ENCODE assay signal across 8 cellular contexts in the genomic region with DNA sequence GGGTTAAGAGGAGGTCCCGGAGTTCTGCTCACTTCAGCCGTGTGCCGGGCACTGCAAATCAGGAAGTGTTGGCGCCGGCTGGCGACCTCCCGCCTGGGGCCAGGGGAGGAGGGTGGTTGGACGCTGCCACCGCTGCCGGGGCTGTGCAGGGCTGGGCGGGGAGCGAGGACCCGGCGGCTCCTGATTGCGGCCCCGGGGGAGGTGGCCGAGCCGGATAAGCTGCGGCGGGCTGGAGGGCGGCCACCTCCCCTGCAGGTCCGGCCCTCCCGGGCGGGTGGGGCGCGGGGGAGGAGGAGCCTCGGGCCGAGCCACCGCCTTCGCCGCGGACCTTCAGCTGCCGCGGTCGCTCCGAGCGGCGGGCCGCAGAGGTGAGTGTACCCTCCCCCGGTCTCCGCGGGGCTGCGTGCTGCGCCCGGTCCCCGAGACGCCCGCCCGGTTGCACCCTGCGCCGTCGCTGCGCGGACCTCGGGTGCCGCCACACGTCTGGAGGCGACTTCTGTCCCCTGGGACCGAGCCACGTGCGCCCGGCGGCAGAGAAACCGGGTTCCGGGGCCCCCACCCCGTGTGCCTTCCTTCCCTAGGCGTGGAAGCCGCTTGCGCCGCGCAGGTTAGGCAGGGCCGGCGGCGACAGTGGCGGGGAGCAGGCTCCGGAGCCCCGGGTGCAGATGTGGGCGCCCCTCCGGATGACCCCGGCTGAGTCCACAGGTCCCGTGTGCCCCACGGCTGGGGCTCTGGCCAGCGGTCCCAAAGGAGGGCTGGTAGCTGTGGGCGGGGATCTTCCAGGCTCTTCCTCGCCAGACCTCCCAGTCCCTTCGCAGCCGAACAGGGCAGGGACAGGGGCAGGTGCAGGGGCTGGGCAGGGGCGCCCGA. TPM values are rescaled to one million over a fixed set of nuclear protein-coding genes. Genes with fewer than 3 reads are reported as not detected.
DNase-seq lines count a peak whose midpoint lies in the region; ATAC-seq and TF ChIP-seq lines count a peak whose summit lies in the region.

A gene with protein sequence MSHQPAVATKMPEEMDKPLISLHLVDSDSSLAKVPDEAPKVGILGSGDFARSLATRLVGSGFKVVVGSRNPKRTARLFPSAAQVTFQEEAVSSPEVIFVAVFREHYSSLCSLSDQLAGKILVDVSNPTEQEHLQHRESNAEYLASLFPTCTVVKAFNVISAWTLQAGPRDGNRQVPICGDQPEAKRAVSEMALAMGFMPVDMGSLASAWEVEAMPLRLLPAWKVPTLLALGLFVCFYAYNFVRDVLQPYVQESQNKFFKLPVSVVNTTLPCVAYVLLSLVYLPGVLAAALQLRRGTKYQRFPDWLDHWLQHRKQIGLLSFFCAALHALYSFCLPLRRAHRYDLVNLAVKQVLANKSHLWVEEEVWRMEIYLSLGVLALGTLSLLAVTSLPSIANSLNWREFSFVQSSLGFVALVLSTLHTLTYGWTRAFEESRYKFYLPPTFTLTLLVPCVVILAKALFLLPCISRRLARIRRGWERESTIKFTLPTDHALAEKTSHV (plus strand): TSS at position 314 of the 870 bp plus-strand sequence. CDS start 7,179 bp downstream, outside the sequence.

- H2AFZ ChIP-seq in GM23338 (peak within 1 kb of the TSS; percentile 94), IMR-90 (replicated peaks; ENCODE audit: low read length, poor library complexity) (peak within 1 kb of the TSS; percentile 93)

- H4K5ac ChIP-seq in IMR-90 (ENCODE audit: low read depth, low read length) = 0 out of 2 replicates have a peak within 1 kb of the TSS, but pooled peaks have one; percentile 12

- peak within 1 kb of the TSS; percentile 31; the same call in 1 of the 2 replicates for H3K18ac ChIP-seq in IMR-90 (ENCODE audit: low read depth, low read length)

- 0 out of 2 replicates have a peak within 1 kb of the TSS, but pooled peaks have one; percentile 41 for H3K56ac ChIP-seq in IMR-90 (ENCODE audit: extremely low read depth, insufficient read depth, low read length)

- DNase-seq in activated T-cell treated with anti-CD3 and anti-CD28 coated beads, Interleukin-2, amount 50 U/mL, for 4 hours = no peak
- DNase-seq in activated T-cell treated with anti-CD3 and anti-CD28 coated beads for 4 hours (no peak), GM23338 (ENCODE audit: low spot score) (peak; percentile 86), IMR-90 (peak; percentile 35), SKM-1 (lab: John Stamatoyannopoulos, UW; ENCODE audit: unreplicated experiment) (peak; percentile 75), mucosa of descending colon (peak; percentile 79 to 89 (median 86))

- H3K27ac ChIP-seq in GM23338 (ENCODE audit: low read depth) (no peak within 1 kb of the TSS), IMR-90 (ENCODE audit: insufficient read depth, low read length) (peak within 1 kb of the TSS; percentile 29; the same call in 1 of the 2 replicates), esophagus (ENCODE audit: low read depth in 2 of 2, low read length in 1 of 2) (no peak within 1 kb of the TSS), urinary bladder (ENCODE audit: low read depth) (no peak within 1 kb of the TSS)

- H4K20me1 ChIP-seq in GM23338 (replicated peaks; ENCODE audit: insufficient read depth) (peaks cover 3% of the 10 kb centered on the region; the same call in 1 of the 2 replicates), IMR-90 (ENCODE audit: insufficient read depth, low read length) (no peaks in the 10 kb centered on the region)

- peak within 1 kb of the TSS; percentile 13 for H3K4me3 Mint-ChIP-seq in activated T-cell treated with anti-CD3 and anti-CD28 coated beads, Interleukin-2, amount 50 U/mL, for 4 hours
- peak within 1 kb of the TSS; percentile 66 for H3K4me3 Mint-ChIP-seq in GM23338

- H3K23ac ChIP-seq in IMR-90 (ENCODE audit: low read depth, low read length) = no peak within 1 kb of the TSS

- H3K4me3 ChIP-seq in GM23338 (peak within 1 kb of the TSS; percentile 75), IMR-90 (ENCODE audit: insufficient read depth, low read depth, low read length) (peak within 1 kb of the TSS; percentile 91), esophagus (ENCODE audit: low read depth in 1 of 2, low read length in 2 of 2) (peak within 1 kb of the TSS; percentile 58 to 60), mucosa of descending colon (peak within 1 kb of the TSS; percentile 40), urinary bladder (ENCODE audit: low read depth, low read length) (peak within 1 kb of the TSS; percentile 57)

- no peak for TF ChIP-seq POLR2A in IMR-90 (IDR thresholded peaks at IDR 0.05; ENCODE audit: low read depth, low read length)

- H2AK5ac ChIP-seq in IMR-90 (ENCODE audit: low read depth, low read length) = peak within 1 kb of the TSS; percentile 58

- no peak within 1 kb of the TSS for H3K27ac Mint-ChIP-seq in GM23338

- H3K9me1 ChIP-seq in IMR-90 (ENCODE audit: insufficient read depth, low read length) = no peaks in the 10 kb centered on the region; the same call in 1 of the 2 replicates

- H3K79me2 ChIP-seq in GM23338 (replicated peaks; ENCODE audit: insufficient read depth) = 0 out of 2 replicates have a peak, but pooled peaks cover 5% of the 10 kb centered on the region

- H3K36me3 ChIP-seq in GM23338 (ENCODE audit: insufficient read depth) = no peaks in the 10 kb centered on the region
- no peaks in the 10 kb centered on the region for H3K36me3 ChIP-seq in IMR-90 (ENCODE audit: control insufficient read depth, insufficient read depth, low read length)
- H3K36me3 ChIP-seq in esophagus (ENCODE audit: control insufficient read depth in 2 of 2, insufficient read depth in 2 of 2, low read length in 1 of 2) = no peaks in the 10 kb centered on the region
- H3K36me3 ChIP-seq in mucosa of descending colon (ENCODE audit: low read depth) = no peaks in the 10 kb centered on the region
- H3K36me3 ChIP-seq in urinary bladder (ENCODE audit: insufficient read depth) = no peaks in the 10 kb centered on the region

- dilution Hi-C loops in IMR-90 (cut with HindIII; ENCODE audit: low sequenced_read_pairs, unreplicated experiment) = no loop called here

- TF ChIP-seq CTCF in GM23338 (conservative IDR thresholded peaks at IDR 0.05; ENCODE audit: low read depth in 2 of 2) = no peak
- TF ChIP-seq CTCF in IMR-90 (conservative IDR thresholded peaks at IDR 0.05; ENCODE audit: low read depth, low read length) = no peak
- TF ChIP-seq CTCF in mucosa of descending colon (IDR thresholded peaks at IDR 0.05) = no peak

- H3K9ac ChIP-seq in IMR-90 (ENCODE audit: low read depth, low read length) = peak within 1 kb of the TSS; percentile 85

- peak within 1 kb of the TSS; percentile 92 for H2AK9ac ChIP-seq in IMR-90 (replicated peaks; ENCODE audit: low read depth, low read length, poor library complexity)

- H3K9me3 ChIP-seq in IMR-90 (ENCODE audit: control insufficient read depth, insufficient read depth, low read length) = no peaks in the 10 kb centered on the region
- H3K9me3 ChIP-seq in esophagus (ENCODE audit: control insufficient read depth in 2 of 2, insufficient read depth in 1 of 2, low read depth in 1 of 2, low read length in 1 of 2) = peaks cover 0 to 2% of the 10 kb centered on the region in 2 donors
- H3K9me3 ChIP-seq in mucosa of descending colon = no peaks in the 10 kb centered on the region

- POLR2A ChIA-PET in IMR-90 (lab: Charles Lee; ENCODE audit: unreplicated experiment) = interaction anchor here (0.5 kb wide), 1 partner anchor 567 kb away, joined by 5 read pairs; no protein-coding TSS in a partner anchor

- H2BK15ac ChIP-seq in IMR-90 (ENCODE audit: low read depth, low read length) = no peak within 1 kb of the TSS

- H3K27me3 ChIP-seq in GM23338 (ENCODE audit: insufficient read depth) (peaks cover 14% of the 10 kb centered on the region), IMR-90 (ENCODE audit: control insufficient read depth, insufficient read depth, low read length) (no peaks in the 10 kb centered on the region; the same call in 1 of the 2 replicates), esophagus (ENCODE audit: control insufficient read depth in 1 of 2, insufficient read depth in 2 of 2, low read length in 2 of 2) (no peaks in the 10 kb centered on the region)

- H3K4me2 ChIP-seq in GM23338 (peak within 1 kb of the TSS; percentile 88), IMR-90 (ENCODE audit: low read depth, low read length) (peak within 1 kb of the TSS; percentile 89)

- 0 out of 2 replicates have a peak within 1 kb of the TSS, but pooled peaks have one; percentile 15 for H3K14ac ChIP-seq in IMR-90 (replicated peaks; ENCODE audit: low read depth, low read length)

- BruUV-seq in IMR-90 (replicated peaks; lab: Mats Ljungman, UMichigan) = no TSS peak

- peak within 1 kb of the TSS; percentile 57 for H3K4ac ChIP-seq in IMR-90 (ENCODE audit: low read depth, low read length)

- peaks cover 52% of the 10 kb centered on the region for H3K27me3 Mint-ChIP-seq in activated T-cell treated with anti-CD3 and anti-CD28 coated beads, Interleukin-2, amount 50 U/mL, for 4 hours (ENCODE audit: low read depth)
- peaks cover 24% of the 10 kb centered on the region for H3K27me3 Mint-ChIP-seq in GM23338 (ENCODE audit: insufficient read depth, low read depth, poor library complexity)

- H3K4me1 Mint-ChIP-seq in activated T-cell treated with anti-CD3 and anti-CD28 coated beads, Interleukin-2, amount 50 U/mL, for 4 hours (ENCODE audit: low read depth) = no peaks in the 10 kb centered on the region
- peaks cover 36% of the 10 kb centered on the region for H3K4me1 Mint-ChIP-seq in GM23338

- no peak for TF ChIP-seq RAD21 in IMR-90 (IDR thresholded peaks at IDR 0.05; ENCODE audit: low read length)

- peak within 1 kb of the TSS; percentile 29 for H4K91ac ChIP-seq in IMR-90 (ENCODE audit: insufficient read depth, low read depth, low read length)

- H2BK5ac ChIP-seq in IMR-90 (ENCODE audit: low read depth, low read length, poor library complexity, severe bottlenecking) = no peak within 1 kb of the TSS

- peak within 1 kb of the TSS; percentile 42 for H2BK120ac ChIP-seq in IMR-90 (ENCODE audit: low read depth, low read length)

- H3K9me3 Mint-ChIP-seq in activated T-cell treated with anti-CD3 and anti-CD28 coated beads, Interleukin-2, amount 50 U/mL, for 4 hours = no peaks in the 10 kb centered on the region
- H3K9me3 Mint-ChIP-seq in GM23338 = no peaks in the 10 kb centered on the region

- ATAC-seq in activated T-cell treated with anti-CD3 and anti-CD28 coated beads, Interleukin-2, amount 50 U/mL, for 4 hours = peak; percentile 47 to 56
- ATAC-seq in GM23338 (peak; percentile 89), IMR-90 (ENCODE audit: low read depth) (peak; percentile 92), mucosa of descending colon (peak; percentile 94)

- H3K36me3 Mint-ChIP-seq in activated T-cell treated with anti-CD3 and anti-CD28 coated beads, Interleukin-2, amount 50 U/mL, for 4 hours (ENCODE audit: insufficient read depth) = no peaks in the 10 kb centered on the region
- H3K36me3 Mint-ChIP-seq in GM23338 (ENCODE audit: low read depth) = no peaks in the 10 kb centered on the region

- peak within 1 kb of the TSS in 1 of 2 experiments; percentile 69; a peak in 3 of 4 replicates for H4K8ac ChIP-seq in IMR-90 (ENCODE audit: low read depth in 2 of 2, low read length in 2 of 2)

- CTCF ChIA-PET in IMR-90 (lab: Yijun Ruan, JAX) = interaction anchor here (0.6 kb wide), 1 partner anchor 44 kb away, joined by 3 read pairs; no protein-coding TSS in a partner anchor

- H3K9me2 ChIP-seq in GM23338 (ENCODE audit: insufficient read depth) = no peaks in the 10 kb centered on the region

- intact Hi-C loops in IMR-90 (cut with micrococcal nuclease) (loop anchor here (2.0 to 5.0 kb wide), 2 partner anchors 33 to 144 kb away; a partner anchor contains a TSS), mucosa of descending colon (cut with DNase I, micrococcal nuclease) (no loop called here)

- in situ Hi-C loops in IMR-90 (cut with MboI; ENCODE audit: low sequenced_read_pairs) = no loop called here

- peaks cover 0 to 21% of the 10 kb centered on the region in 2 experiments; a peak in 2 of 4 replicates for H3K79me1 ChIP-seq in IMR-90 (ENCODE audit: low read depth in 1 of 2, low read length in 2 of 2)

- H3F3A ChIP-seq in GM23338 (replicated peaks; ENCODE audit: low read depth) = no peaks in the 10 kb centered on the region

- H2BK20ac ChIP-seq in IMR-90 (ENCODE audit: low read depth, low read length) = no peak within 1 kb of the TSS

- WGBS in IMR-90 (ENCODE audit: extremely low coverage in 2 of 2, insufficient read length in 1 of 2), 2 experiments = 1% methylated on average over 26 of the region's 89 CpGs; no CpG with 5 or more reads in 1 of the 2 experiments
- 0 to 1% methylated on average over 65 to 89 of the region's 89 CpGs for WGBS in esophagus, 2 donors
- 1% methylated on average over 88 of the region's 89 CpGs for WGBS in urinary bladder

- peaks cover 38% of the 10 kb centered on the region for H3K4me1 ChIP-seq in GM23338 (ENCODE audit: insufficient read depth)
- H3K4me1 ChIP-seq in IMR-90 (ENCODE audit: control insufficient read depth, insufficient read depth, low read length) = peaks cover 19% of the 10 kb centered on the region
- H3K4me1 ChIP-seq in esophagus (ENCODE audit: control insufficient read depth in 2 of 2, insufficient read depth in 2 of 2, low read length in 1 of 2) = peaks cover 5 to 6% of the 10 kb centered on the region in 2 donors
- peaks cover 10% of the 10 kb centered on the region for H3K4me1 ChIP-seq in mucosa of descending colon (ENCODE audit: low read depth)
- H3K4me1 ChIP-seq in urinary bladder (ENCODE audit: insufficient read depth) = no peaks in the 10 kb centered on the region

RNA-seq across cellular contexts. Expression of the gene that starts here (rescaled TPM):
- total RNA-seq in activated T-cell treated with anti-CD3 and anti-CD28 coated beads, Interleukin-2, amount 50 U/mL, for 4 hours = under 1 TPM; 0.15 to 0.24 (median 0.18) TPM
- 18.2 and 27.3 TPM in 2 replicates for total RNA-seq in GM23338 (2014; rRNA removed; shearing (Covaris generic))
- polyA plus RNA-seq in GM23338 (2016; fragmentation: Nextera tagmentation; extraction: Ambion mirVana) (7.5 and 8.6 TPM in 2 replicates), IMR-90 (2012; rRNA removed) (43.9 and 46.6 TPM in 2 replicates), esophagus (10 to 100 TPM in 1 of 2 donors, 1 to 10 TPM in 1; 9.6 to 10.5 TPM), urinary bladder (10.6 TPM)
- total RNA-seq in IMR-90 (2012; rRNA removed) (18.9 and 19.4 TPM in 2 replicates), mucosa of descending colon (10 to 100 TPM; 13.9 to 28.9 (median 15.3) TPM), urinary bladder (1.1 TPM)
- 19.1 and 50.3 TPM in 2 replicates for polyA plus RNA-seq in IMR-90 (2012; cell fraction: cytosol; rRNA removed)
- polyA plus RNA-seq in IMR-90 (2012; cell fraction: nucleus; rRNA removed; ENCODE audit: low replicate concordance) = 35.5 and 93.9 TPM in 2 replicates

Comparison
In these comparisons a context has a peak if more than half of its experiments do, and no peak if none do; other contexts are left out.
1. Peak in ATAC-seq in activated T-cell treated with anti-CD3 and anti-CD28 coated beads, Interleukin-2, amount 50 U/mL, for 4 hours; RNA of the gene not detected or under 1 TPM.
2. DNase-seq: peak in GM23338 (single experiment), IMR-90 (single experiment), SKM-1 (single experiment) and mucosa of descending colon (3 of 3); none in activated T-cell treated with anti-CD3 and anti-CD28 coated beads, Interleukin-2, amount 50 U/mL, for 4 hours (single experiment) and activated T-cell treated with anti-CD3 and anti-CD28 coated beads for 4 hours (single experiment).
3. H3K4me3 ChIP-seq: peak in every context shown above with its lines; median percentile 91 in IMR-90; 75 in GM23338; 59 in esophagus; 57 in urinary bladder; 40 in mucosa of descending colon.
4. Peak in every context shown above with its lines, with median percentiles within 50 percentile points of each other: ATAC-seq.